ENCODE assay signal across 8 cellular contexts in genomic region chr11:118241191-118242098, GRCh38. TPM values are rescaled to one million over a fixed set of nuclear protein-coding genes. Genes with fewer than 3 reads are reported as not detected.
DNase-seq lines count a peak whose midpoint lies in the region; ATAC-seq and TF ChIP-seq lines count a peak whose summit lies in the region.

No MANE protein-coding gene starts in this region.

- in situ Hi-C loops in HAP-1 (cut with MboI; ENCODE audit: low sequenced_read_pairs), result no loop called here

- DNase-seq in RPMI8226, result peak; percentile 13
- peak; percentile 20 to 73 (median 43) for DNase-seq in adrenal gland
- DNase-seq in lung (ENCODE audit: low spot score), result peak; percentile 57
- peak in 1 of 2 donors; percentile 66 for DNase-seq in upper lobe of left lung
- no peak for DNase-seq in HAP-1 (ENCODE audit: low spot score in 2 of 2)
- DNase-seq in DMS153 (lab: John Stamatoyannopoulos, UW), result no peak

- TF ChIP-seq POLR2A in adrenal gland (IDR thresholded peaks at IDR 0.05) (no peak), upper lobe of left lung (IDR thresholded peaks at IDR 0.05) (peak in 1 of 4 donors; percentile 55)

- peak; percentile 54 to 96 (median 64) for TF ChIP-seq EP300 in upper lobe of left lung (IDR thresholded peaks at IDR 0.05)

- 18 to 24% (median 21%) methylated on average over 9 of the region's 9 CpGs for WGBS in adrenal gland, 4 donors
- 15 to 22% methylated on average over 9 of the region's 9 CpGs for WGBS in lung, 2 donors
- 16 to 37% methylated on average over 7 to 9 of the region's 9 CpGs for WGBS in upper lobe of left lung, 2 donors

- H3K27ac ChIP-seq in adrenal gland (peak overlapping the region in 3 of 5 donors; percentile 7 to 80 (median 66)), lung (ENCODE audit: low read depth in 1 of 2, low read length in 1 of 2) (peak overlapping the region; percentile 59 to 98), upper lobe of left lung (peak overlapping the region; percentile 79 to 93 (median 88))

- H3K9me3 ChIP-seq in adrenal gland (replicated peaks in 1 of 3) (no peaks in the 10 kb centered on the region), lung (ENCODE audit: control insufficient read depth in 2 of 2, insufficient read depth in 1 of 2, low read length in 1 of 2) (no peaks in the 10 kb centered on the region), upper lobe of left lung (no peaks in the 10 kb centered on the region), HAP-1 (no peaks in the 10 kb centered on the region)

- H3K27me3 ChIP-seq in adrenal gland (no peaks in the 10 kb centered on the region), lung (ENCODE audit: control insufficient read depth, insufficient read depth) (no peaks in the 10 kb centered on the region), upper lobe of left lung (no peaks in the 10 kb centered on the region), HAP-1 (ENCODE audit: low read depth) (peaks cover 37% of the 10 kb centered on the region)

- intact Hi-C loops in adrenal gland (cut with DNase I), result no loop called here

- ATAC-seq in GM18861 (IDR thresholded peaks at IDR 0.05; ENCODE audit: unreplicated experiment) (peak; percentile 81), HG03025 (IDR thresholded peaks at IDR 0.05; ENCODE audit: low FRiP score, unreplicated experiment) (peak; percentile 61), lung (ENCODE audit: insufficient read depth, low FRiP score) (peak; percentile 75), upper lobe of left lung (ENCODE audit: low FRiP score in 2 of 2) (peak; percentile 66 to 91)

- H3K4me1 ChIP-seq in adrenal gland (replicated peaks in 1 of 2) (peaks cover 9 to 12% of the 10 kb centered on the region in 2 donors), lung (ENCODE audit: control insufficient read depth in 2 of 2, insufficient read depth in 2 of 2, low read length in 2 of 2) (peaks cover 0 to 13% of the 10 kb centered on the region in 2 donors), upper lobe of left lung (peaks cover 44 to 60% (median 44%) of the 10 kb centered on the region in 4 donors), HAP-1 (no peaks in the 10 kb centered on the region)

- H3K4me3 ChIP-seq in adrenal gland (no peak overlapping the region), lung (no peak overlapping the region), upper lobe of left lung (no peak overlapping the region), HAP-1 (no peak overlapping the region)

- TF ChIP-seq CTCF in adrenal gland (IDR thresholded peaks at IDR 0.05) (no peak), lung (IDR thresholded peaks at IDR 0.05; ENCODE audit: control extremely low read depth, extremely low read depth) (no peak), upper lobe of left lung (IDR thresholded peaks at IDR 0.05) (no peak)

- H3K36me3 ChIP-seq in adrenal gland (replicated peaks in 1 of 2) (no peaks in the 10 kb centered on the region), lung (ENCODE audit: control insufficient read depth in 2 of 2, insufficient read depth in 2 of 2, low read length in 2 of 2) (no peaks in the 10 kb centered on the region), upper lobe of left lung (no peaks in the 10 kb centered on the region), HAP-1 (replicated peaks) (no peaks in the 10 kb centered on the region; the same call in 1 of the 2 replicates)

RNA-seq across cellular contexts. Expression of gene MPZL3, which starts 10.7 kb away (rescaled TPM):
- total RNA-seq in adrenal gland (1 to 10 TPM in 2 of 8 donors, under 1 TPM in 6; 0.28 to 1.2 (median 0.85) TPM), lung (10 to 100 TPM; 12.4 to 22.6 TPM), upper lobe of left lung (10 to 100 TPM in 4 of 6 donors, 1 to 10 TPM in 2; 2.3 to 27.7 (median 10.4) TPM)
- polyA plus RNA-seq in adrenal gland (1 to 10 TPM in 1 of 3 donors, under 1 TPM in 2; 0.67 to 1.1 (median 0.71) TPM), lung (1 to 10 TPM; 7.7 to 9.9 TPM)

RNA-seq across cellular contexts. Expression of gene JAML, which starts 16.6 kb away (rescaled TPM):
- 10 to 100 TPM in 2 of 8 donors, 1 to 10 TPM in 6; 1.8 to 12.6 (median 5.2) TPM for total RNA-seq in adrenal gland
- polyA plus RNA-seq in adrenal gland, result 10 to 100 TPM in 1 of 3 donors, 1 to 10 TPM in 2; 3.3 to 13.9 (median 4.2) TPM
- 10 to 100 TPM; 29.3 to 49.1 TPM for total RNA-seq in lung
- polyA plus RNA-seq in lung, result 10 to 100 TPM; 34.4 to 36.5 TPM
- total RNA-seq in upper lobe of left lung, result 100 to 1,000 TPM in 2 of 6 donors, 10 to 100 TPM in 4; 33.0 to 105 (median 49.5) TPM

RNA-seq across cellular contexts. Expression of gene MPZL2, which starts 22.7 kb away (rescaled TPM):
- total RNA-seq in adrenal gland (10 to 100 TPM in 1 of 8 donors, 1 to 10 TPM in 6, under 1 TPM in 1; 0.48 to 14.9 (median 5.1) TPM), lung (100 to 1,000 TPM; 116 to 143 TPM), upper lobe of left lung (100 to 1,000 TPM in 3 of 6 donors, 10 to 100 TPM in 3; 51.6 to 146 (median 110) TPM)
- polyA plus RNA-seq in adrenal gland (10 to 100 TPM in 1 of 3 donors, 1 to 10 TPM in 2; 3.5 to 10.2 (median 6.0) TPM), lung (100 to 1,000 TPM in 1 of 2 donors, 10 to 100 TPM in 1; 87.2 to 120 TPM)

Comparison
In these comparisons a context has a peak if more than half of its experiments do, and no peak if none do; other contexts are left out.
1. DNase-seq: peak in RPMI8226 (single experiment), adrenal gland (7 of 7) and lung (single experiment); none in HAP-1 (0 of 2) and DMS153 (single experiment).
2. Peak in every context shown above with its lines, with median percentiles within 50 percentile points of each other: ATAC-seq and H3K27ac ChIP-seq.